15 cellular contexts compared by ENCODE assay signal in genomic region chr13:109738298-109738746, GRCh38.
"Had no signal": no experiment of that assay in that cellular context is flagged by ENCODE, and none has a peak within 500 bp of the region (broad histone marks: within the 10 kb centered on the region; RNA-seq: fewer than 3 reads in every experiment).

No MANE protein-coding gene starts in this region.

- H3K36me3 ChIP-seq: esophagus squamous epithelium, prostate gland had no signal

- H3K4me1 ChIP-seq: esophagus squamous epithelium, prostate gland had no signal

- FAIRE-seq: astrocyte, small intestine had no signal

- H3K27ac ChIP-seq: dorsolateral prefrontal cortex, esophagus squamous epithelium, prostate gland, VCaP had no signal

- H3K27me3 ChIP-seq: dorsolateral prefrontal cortex had no signal

- H3K9me3 ChIP-seq: esophagus squamous epithelium, prostate gland had no signal

- H3K4me3 ChIP-seq: dorsolateral prefrontal cortex, esophagus squamous epithelium, prostate gland had no signal

- DNase-seq: activated CD4-positive, alpha-beta T cell treated with anti-CD3 and anti-CD28 coated beads, Interleukin-2, amount 50 U/mL, for 48 hours; activated naive CD4-positive, alpha-beta T cell treated with anti-CD3 and anti-CD28 coated beads, Interleukin-2, amount 10 ng/mL, durations not matched to agents 7 days and 5 days; activated T-cell treated with anti-CD3 and anti-CD28 coated beads, Interleukin-2, amount 50 U/mL, for 1 hour; dorsolateral prefrontal cortex; esophagus squamous epithelium; kidney glomerular epithelial cell; nephron progenitor cell; right cardiac atrium; small intestine; stimulated activated CD4-positive, alpha-beta T cell treated with anti-CD3 and anti-CD28 coated beads, Interleukin-4, amount 100 ng/mL, for 4 hours; stimulated activated CD8-positive, alpha-beta memory T cell treated with anti-CD3 and anti-CD28 coated beads, Interleukin-4, amount 100 ng/mL, for 48 hours; stimulated activated naive CD8-positive, alpha-beta T cell treated with anti-CD3 and anti-CD28 coated beads, Interleukin-15, Interleukin-2, amounts not matched to agents 100 U/mL and 50 U/mL, for 24 hours had no signal
